Comparison of ENCODE assay signal across 8 cellular contexts in genomic region chr12:55966408-55967281, GRCh38. TPM values are rescaled to one million over a fixed set of nuclear protein-coding genes. Genes with fewer than 3 reads are reported as not detected.
A peak's percentile ranks its signal among the peaks of the same experiment; 100 is the strongest.
DNase-seq lines count a peak whose midpoint lies in the region; ATAC-seq and TF ChIP-seq lines count a peak whose summit lies in the region.

CDK2 (plus strand) TSS chr12:55966830; CDS start chr12:55967009, 179 bp downstream.

- DNase-seq in Daoy (ENCODE audit: low read depth) (peak; percentile 91), RPMI7951 (ENCODE audit: low read depth) (peak; percentile 82), fibroblast of mammary gland (ENCODE audit: low read depth) (peak; percentile 63), natural killer cell (peak; percentile 85)
- peak; percentile 64 to 79 for DNase-seq in activated T-helper 1 cell treated with anti-CD3 and anti-CD28 coated beads, Interleukin-2, amount 50 U/mL, for 16 hours (ENCODE audit: low read depth in 1 of 2, low spot score in 1 of 2)
- DNase-seq in stimulated activated naive CD4-positive, alpha-beta T cell (lab: John Stamatoyannopoulos, UW), result peak; percentile 69 to 87 (median 78)

- no peaks in the 10 kb centered on the region for H3K36me3 Mint-ChIP-seq in natural killer cell

- peak within 1 kb of the TSS; percentile 85 for H3K27ac ChIP-seq in KOPT-K1 (ENCODE audit: low read depth, low read length, poor library complexity, severe bottlenecking)

- TF ChIP-seq CTCF in fibroblast of mammary gland (conservative IDR thresholded peaks at IDR 0.05; ENCODE audit: control insufficient read depth, insufficient read depth, low read depth, low read length) (no peak), natural killer cell (IDR thresholded peaks at IDR 0.05) (no peak)

- H3K36me3 ChIP-seq in KOPT-K1 (ENCODE audit: insufficient read depth, low read length), result peaks cover 40% of the 10 kb centered on the region

- H3K9me3 ChIP-seq in KOPT-K1 (ENCODE audit: insufficient read depth, low read length, poor library complexity, severe bottlenecking), result no peaks in the 10 kb centered on the region

- peak within 1 kb of the TSS; percentile 83 to 92 for H3K27ac Mint-ChIP-seq in natural killer cell

- peaks cover 26 to 31% of the 10 kb centered on the region in 2 donors for H3K4me1 Mint-ChIP-seq in natural killer cell

- intact Hi-C loops in natural killer cell (cut with micrococcal nuclease), result no loop called here

- peaks cover 0 to 3% of the 10 kb centered on the region in 2 donors for H3K27me3 Mint-ChIP-seq in natural killer cell (ENCODE audit: low read depth in 2 of 2)

- H3K4me3 ChIP-seq in fibroblast of mammary gland (ENCODE audit: control insufficient read depth, low read depth, low read length), result peak within 1 kb of the TSS; percentile 95

- H3K9me3 Mint-ChIP-seq in natural killer cell, result no peaks in the 10 kb centered on the region

- H3K4me3 Mint-ChIP-seq in natural killer cell, result peak within 1 kb of the TSS; percentile 93

- peak; percentile 96 for ATAC-seq in GM21786 (IDR thresholded peaks at IDR 0.05; ENCODE audit: unreplicated experiment)
- peak; percentile 95 to 99 (median 99) for ATAC-seq in natural killer cell

RNA-seq across cellular contexts. Expression of gene CDK2, which starts in this region (rescaled TPM):
- total RNA-seq in Daoy (2014; rRNA removed; shearing (Covaris generic)), result 57.5 and 58.0 TPM in 2 replicates
- total RNA-seq in RPMI7951 (2014; rRNA removed; shearing (Covaris generic)), result 54.7 and 85.4 TPM in 2 replicates
- 10 to 100 TPM; 19.5 to 27.3 (median 27.3) TPM for total RNA-seq in natural killer cell

Comparison
In these comparisons a context has a peak if more than half of its experiments do, and no peak if none do; other contexts are left out.
1. Peak in every context shown above with its lines: DNase-seq, ATAC-seq, H3K4me3 ChIP-seq and H3K27ac ChIP-seq.